ENCODE assay signal across 16 cellular contexts in genomic region chr2:224222976-224223375, GRCh38.
"Had no signal": no experiment of that assay in that cellular context is flagged by ENCODE, and none has a peak within 500 bp of the region (broad histone marks: within the 10 kb centered on the region; RNA-seq: fewer than 3 reads in every experiment).

No MANE protein-coding gene starts in this region.

- ATAC-seq: activated T-helper 17 cell treated with anti-CD3 and anti-CD28 coated beads, Interleukin-2, amount 50 U/mL, for 72 hours; gastrocnemius medialis; heart right ventricle; sciatic nerve; stimulated activated naive CD8-positive, alpha-beta T cell treated with anti-CD3 and anti-CD28 coated beads, Interleukin-15, amount 100 ng/mL, for 72 hours had no signal

- H3K27ac ChIP-seq: gastrocnemius medialis, left ventricle myocardium inferior, spleen, upper lobe of left lung had no signal

- H3K27ac Mint-ChIP-seq: activated naive CD4-positive, alpha-beta T cell treated with anti-CD3 and anti-CD28 coated beads for 36 hours; activated T-helper 17 cell treated with anti-CD3 and anti-CD28 coated beads, Interleukin-2, amount 50 U/mL, for 72 hours; nephron progenitor cell; stimulated activated naive CD8-positive, alpha-beta T cell treated with anti-CD3 and anti-CD28 coated beads, Interleukin-15, amount 100 ng/mL, for 72 hours had no signal

- H3K9me3 Mint-ChIP-seq: activated naive CD4-positive, alpha-beta T cell treated with anti-CD3 and anti-CD28 coated beads for 36 hours; activated T-helper 17 cell treated with anti-CD3 and anti-CD28 coated beads, Interleukin-2, amount 50 U/mL, for 72 hours; stimulated activated naive CD8-positive, alpha-beta T cell treated with anti-CD3 and anti-CD28 coated beads, Interleukin-15, amount 100 ng/mL, for 72 hours had no signal

- H3K4me1 ChIP-seq: gastrocnemius medialis, left ventricle myocardium inferior, spleen, upper lobe of left lung had no signal

- H3K4me1 Mint-ChIP-seq: activated T-helper 17 cell treated with anti-CD3 and anti-CD28 coated beads, Interleukin-2, amount 50 U/mL, for 72 hours had no signal

- H3K4me3 Mint-ChIP-seq: activated naive CD4-positive, alpha-beta T cell treated with anti-CD3 and anti-CD28 coated beads for 36 hours; activated T-helper 17 cell treated with anti-CD3 and anti-CD28 coated beads, Interleukin-2, amount 50 U/mL, for 72 hours; endodermal cell; stimulated activated naive CD8-positive, alpha-beta T cell treated with anti-CD3 and anti-CD28 coated beads, Interleukin-15, amount 100 ng/mL, for 72 hours had no signal

- H3K4me3 ChIP-seq: dorsolateral prefrontal cortex, gastrocnemius medialis, heart right ventricle, left ventricle myocardium inferior, spleen, testis, upper lobe of left lung had no signal

- DNase-seq: activated CD4-positive, alpha-beta T cell treated with anti-CD3 and anti-CD28 coated beads for 1 hour; activated CD4-positive, alpha-beta T cell treated with anti-CD3 and anti-CD28 coated beads, Interleukin-2, amount 50 U/mL, for 48 hours; activated naive CD4-positive, alpha-beta T cell treated with anti-CD3 and anti-CD28 coated beads for 36 hours; dorsolateral prefrontal cortex; endodermal cell; gastrocnemius medialis; heart right ventricle; left ventricle myocardium inferior; nephron progenitor cell; spleen; stimulated activated CD4-positive, alpha-beta T cell treated with anti-CD3 and anti-CD28 coated beads, Interleukin-1b, Interleukin-23, amount 100 ng/mL, for 48 hours; stimulated activated naive CD8-positive, alpha-beta T cell treated with anti-CD3 and anti-CD28 coated beads, Interleukin-15, amount 100 ng/mL, for 72 hours; testis; upper lobe of left lung had no signal

- H3K9me3 ChIP-seq: gastrocnemius medialis, spleen, testis, upper lobe of left lung had no signal

- H3K36me3 ChIP-seq: gastrocnemius medialis, heart right ventricle, left ventricle myocardium inferior, spleen, upper lobe of left lung had no signal

- H3K27me3 ChIP-seq: dorsolateral prefrontal cortex, gastrocnemius medialis, heart right ventricle, testis, upper lobe of left lung had no signal
